30 cellular contexts compared by ENCODE assay signal in the genomic region with DNA sequence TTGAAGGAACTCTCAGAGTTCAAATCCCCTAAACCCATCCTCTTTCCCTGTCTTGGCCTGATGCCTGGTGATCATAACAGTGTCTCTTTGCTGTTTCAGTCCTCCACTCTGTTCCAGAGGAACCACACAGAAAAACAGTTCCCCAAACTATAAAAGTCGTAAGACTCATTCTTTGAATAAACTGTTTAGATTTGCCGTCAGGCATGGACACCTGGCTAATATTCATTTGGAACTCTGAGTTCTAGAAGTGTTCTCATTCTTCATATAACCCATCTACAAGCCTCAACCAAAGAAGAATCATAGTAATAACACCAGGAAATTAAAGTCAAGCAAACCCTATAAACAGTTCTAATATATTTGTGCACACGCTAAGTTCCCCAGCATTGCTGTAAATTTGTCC.
"Had no signal": no experiment of that assay in that cellular context is flagged by ENCODE, and none has a peak within 500 bp of the region (broad histone marks: within the 10 kb centered on the region; RNA-seq: fewer than 3 reads in every experiment).

No MANE protein-coding gene starts in this region.

- H3K27me3 ChIP-seq: brain microvascular endothelial cell, dorsolateral prefrontal cortex had no signal

- H3K27ac Mint-ChIP-seq: activated B cell treated with CpG ODN at 0.5 μM for 24 hours; activated CD8-positive, alpha-beta T cell treated with anti-CD3 and anti-CD28 coated beads for 36 hours; activated naive CD8-positive, alpha-beta T cell; activated T-helper 17 cell treated with anti-CD3 and anti-CD28 coated beads, Interleukin-2, amount 50 U/mL, for 72 hours; dendritic cell treated with granulocyte-macrophage colony-stimulating factor and Interleukin-4, amounts not matched to agents 40 ng/mL and 50 ng/mL, for 4 days; endodermal cell; T-helper 17 cell; T-helper 2 cell treated with Interferon-gamma antibody and Interleukin-4, amounts not matched to agents 5 μg/mL and 100 μg/mL, for 36 hours had no signal

- H3K4me1 Mint-ChIP-seq: activated B cell treated with CpG ODN at 0.5 μM for 24 hours; activated T-helper 17 cell treated with anti-CD3 and anti-CD28 coated beads, Interleukin-2, amount 50 U/mL, for 72 hours; central memory CD8-positive, alpha-beta T cell; endodermal cell; T-helper 17 cell had no signal

- H3K36me3 ChIP-seq: brain microvascular endothelial cell, WERI-Rb-1 had no signal

- H3K4me3 Mint-ChIP-seq: activated B cell treated with CpG ODN at 0.5 μM for 24 hours; activated CD8-positive, alpha-beta T cell treated with anti-CD3 and anti-CD28 coated beads for 36 hours; activated naive CD8-positive, alpha-beta T cell; activated T-cell treated with anti-CD3 and anti-CD28 coated beads, Interleukin-2, amount 50 U/mL, for 4 hours; activated T-helper 17 cell treated with anti-CD3 and anti-CD28 coated beads, Interleukin-2, amount 50 U/mL, for 72 hours; central memory CD8-positive, alpha-beta T cell; dendritic cell treated with granulocyte-macrophage colony-stimulating factor and Interleukin-4, amounts not matched to agents 40 ng/mL and 50 ng/mL, for 4 days; endodermal cell; T-helper 17 cell; T-helper 2 cell treated with Interferon-gamma antibody and Interleukin-4, amounts not matched to agents 5 μg/mL and 100 μg/mL, for 36 hours had no signal

- H3K36me3 Mint-ChIP-seq: activated naive CD8-positive, alpha-beta T cell had no signal

- H3K27ac ChIP-seq: brain microvascular endothelial cell, coronary artery, dorsolateral prefrontal cortex, WERI-Rb-1 had no signal

- H3K4me3 ChIP-seq: coronary artery, dorsolateral prefrontal cortex had no signal

- DNase-seq: activated B cell treated with CpG ODN at 0.5 μM for 24 hours; activated CD4-positive, alpha-beta T cell treated with anti-CD3 and anti-CD28 coated beads for 48 hours; activated CD4-positive, alpha-beta T cell treated with anti-CD3 and anti-CD28 coated beads, Interleukin-2, amount 50 U/mL, for 1 hour; activated CD4-positive, alpha-beta T cell treated with anti-CD3 and anti-CD28 coated beads, Interleukin-2, amount 50 U/mL, for 48 hours; activated CD8-positive, alpha-beta memory T cell treated with anti-CD3 and anti-CD28 coated beads for 24 hours; activated CD8-positive, alpha-beta T cell treated with anti-CD3 and anti-CD28 coated beads for 36 hours; activated effector memory CD4-positive, alpha-beta T cell treated with Interleukin-2 at 50 U/mL for 16 hours; activated gamma-delta T cell treated with Interleukin-2 at 50 U/mL for 16 hours; activated naive CD4-positive, alpha-beta T cell treated with anti-CD3 and anti-CD28 coated beads, Interleukin-2, amount 50 U/mL, for 16 hours; activated naive CD4-positive, alpha-beta T cell treated with Interleukin-2 at 50 U/mL for 16 hours; activated T-cell treated with anti-CD3 and anti-CD28 coated beads, Interleukin-2, amount 50 U/mL, for 4 hours; amniotic stem cell; brain microvascular endothelial cell; dorsolateral prefrontal cortex; effector memory CD4-positive, alpha-beta T cell; endodermal cell; foreskin fibroblast; glutamatergic neuron; T-helper 1 cell; T-helper 17 cell; T1000; WERI-Rb-1 had no signal

- H3K27me3 Mint-ChIP-seq: activated B cell treated with CpG ODN at 0.5 μM for 24 hours; activated CD8-positive, alpha-beta T cell treated with anti-CD3 and anti-CD28 coated beads for 36 hours; activated naive CD8-positive, alpha-beta T cell; activated T-helper 17 cell treated with anti-CD3 and anti-CD28 coated beads, Interleukin-2, amount 50 U/mL, for 72 hours; dendritic cell treated with granulocyte-macrophage colony-stimulating factor and Interleukin-4, amounts not matched to agents 40 ng/mL and 50 ng/mL, for 4 days had no signal

- H3K9me3 Mint-ChIP-seq: activated B cell treated with CpG ODN at 0.5 μM for 24 hours; activated CD8-positive, alpha-beta T cell treated with anti-CD3 and anti-CD28 coated beads for 36 hours; activated T-cell treated with anti-CD3 and anti-CD28 coated beads, Interleukin-2, amount 50 U/mL, for 4 hours; activated T-helper 17 cell treated with anti-CD3 and anti-CD28 coated beads, Interleukin-2, amount 50 U/mL, for 72 hours; central memory CD8-positive, alpha-beta T cell; dendritic cell treated with granulocyte-macrophage colony-stimulating factor and Interleukin-4, amounts not matched to agents 40 ng/mL and 50 ng/mL, for 4 days; endodermal cell; T-helper 2 cell treated with Interferon-gamma antibody and Interleukin-4, amounts not matched to agents 5 μg/mL and 100 μg/mL, for 36 hours had no signal

- ATAC-seq: activated CD4-positive, CD25-positive, alpha-beta regulatory T cell treated with anti-CD3 and anti-CD28 coated beads, Interleukin-2, amount 50 U/mL, for 24 hours; activated CD8-positive, alpha-beta T cell treated with anti-CD3 and anti-CD28 coated beads for 36 hours; activated T-cell treated with anti-CD3 and anti-CD28 coated beads, Interleukin-2, amount 50 U/mL, for 4 hours; activated T-helper 17 cell treated with anti-CD3 and anti-CD28 coated beads, Interleukin-2, amount 50 U/mL, for 72 hours; esophagus mucosa; T-helper 17 cell had no signal
